20 cellular contexts compared by ENCODE assay signal in genomic region chr14:70724944-70725343, GRCh38.
"Had no signal": no experiment of that assay in that cellular context is flagged by ENCODE, and none has a peak within 500 bp of the region (broad histone marks: within the 10 kb centered on the region; RNA-seq: fewer than 3 reads in every experiment).

No MANE protein-coding gene starts in this region.

- H3K27me3 Mint-ChIP-seq: naive thymus-derived CD8-positive, alpha-beta T cell; progenitor cell of endocrine pancreas had no signal

- H3K9me3 ChIP-seq: heart right ventricle, mucosa of descending colon, pancreas, upper lobe of left lung, vagina had no signal

- H3K27ac ChIP-seq: coronary artery, heart right ventricle, neural progenitor cell, pancreas, upper lobe of left lung, vagina had no signal

- H3K9me3 Mint-ChIP-seq: endodermal cell; naive thymus-derived CD8-positive, alpha-beta T cell; neural progenitor cell had no signal

- H3K27ac Mint-ChIP-seq: endodermal cell, neural progenitor cell, progenitor cell of endocrine pancreas had no signal

- DNase-seq: effector CD4-positive, alpha-beta T cell; endodermal cell; foreskin melanocyte; heart right ventricle; hypothalamus; kidney glomerular epithelial cell; mucosa of descending colon; naive thymus-derived CD8-positive, alpha-beta T cell; nucleus accumbens; pancreas; right cardiac atrium; small intestine; stimulated activated CD4-positive, alpha-beta T cell treated with anti-CD3 and anti-CD28 coated beads, Interleukin-2, amount 100 ng/mL, for 48 hours; stimulated activated naive CD4-positive, alpha-beta T cell treated with Interleukin-2 at 50 U/mL for 16 hours had no signal

- H3K4me3 Mint-ChIP-seq: endodermal cell; naive thymus-derived CD8-positive, alpha-beta T cell; neural progenitor cell had no signal

- H3K27me3 ChIP-seq: heart right ventricle, neural progenitor cell, pancreas, upper lobe of left lung, vagina had no signal

- H3K9ac ChIP-seq: neural progenitor cell had no signal

- H3K36me3 ChIP-seq: heart right ventricle, neural progenitor cell, vagina had no signal

- H3K4me1 Mint-ChIP-seq: neural progenitor cell had no signal

- H3K4me3 ChIP-seq: coronary artery, heart right ventricle, mucosa of descending colon, neural progenitor cell, pancreas, upper lobe of left lung, vagina had no signal

- H3K4me2 ChIP-seq: neural progenitor cell had no signal

- ATAC-seq: heart right ventricle; left lobe of liver; mucosa of descending colon; naive thymus-derived CD8-positive, alpha-beta T cell; pancreas; right cardiac atrium had no signal

- H3K4me1 ChIP-seq: neural progenitor cell, pancreas, upper lobe of left lung had no signal

- H2AFZ ChIP-seq: neural progenitor cell had no signal
